27 cellular contexts compared by ENCODE assay signal in the genomic region with DNA sequence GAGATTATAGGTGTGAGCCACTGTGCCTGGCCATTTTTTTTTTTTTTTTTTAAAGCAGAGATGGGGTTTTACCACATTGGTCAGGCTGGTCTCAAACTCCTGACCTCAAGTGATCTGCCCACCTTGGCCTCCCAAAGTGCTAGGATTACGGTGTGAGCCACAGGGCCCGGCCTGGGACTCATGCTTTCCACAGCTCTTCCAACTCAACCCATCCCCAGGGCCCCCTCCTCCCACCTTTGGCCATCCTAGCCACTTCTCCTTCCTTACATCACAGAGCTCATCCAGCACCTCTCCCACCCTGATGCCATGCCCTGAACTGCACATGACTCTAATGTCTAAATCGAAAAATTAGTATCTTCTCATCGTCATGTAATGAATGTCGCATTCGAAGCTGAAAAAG. TPM values are rescaled to one million over a fixed set of nuclear protein-coding genes. Genes with fewer than 3 reads are reported as not detected.
A peak's percentile ranks its signal among the peaks of the same experiment; 100 is the strongest.
DNase-seq lines count a peak whose midpoint lies in the region; ATAC-seq, FAIRE-seq and TF ChIP-seq lines count a peak whose summit lies in the region.
"Had no signal": no experiment of that assay in that cellular context is flagged by ENCODE, and none has a peak within 500 bp of the region (broad histone marks: within the 10 kb centered on the region; RNA-seq: fewer than 3 reads in every experiment).

No MANE protein-coding gene starts in this region.

- peaks cover 7% of the 10 kb centered on the region for H3K4me1 ChIP-seq in upper lobe of right lung

- FAIRE-seq in GM12891 (lab: Jason Lieb, UNC), result no peak
- FAIRE-seq: GM19239 had no signal

- no peaks in the 10 kb centered on the region for H3K9me3 Mint-ChIP-seq in stimulated activated naive CD8-positive, alpha-beta T cell treated with anti-CD3 and anti-CD28 coated beads, Interleukin-15, Interleukin-2, amounts not matched to agents 100 ng/mL and 50 ng/mL, for 24 hours
- H3K9me3 Mint-ChIP-seq in stimulated activated naive CD8-positive, alpha-beta T cell treated with anti-CD3 and anti-CD28 coated beads, Interleukin-15, amount 100 ng/mL, for 72 hours, result no peaks in the 10 kb centered on the region
- H3K9me3 Mint-ChIP-seq in activated T-helper 1 cell treated with anti-CD3 and anti-CD28 coated beads, Interleukin-12 subunit alpha, Interleukin-12 subunit beta, Interleukin-2, Interleukin-4 antibody, amounts not matched to agents 30 ng/mL and 10 ng/mL and 1 ng/mL, durations not matched to agents 14 hours and 24 hours and 36 hours, result no peaks in the 10 kb centered on the region
- no peaks in the 10 kb centered on the region for H3K9me3 Mint-ChIP-seq in endothelial cell (ENCODE audit: unreplicated experiment)
- H3K9me3 Mint-ChIP-seq: GM23338, IgD-negative memory B cell had no signal

- H3K36me3 Mint-ChIP-seq in stimulated activated naive CD8-positive, alpha-beta T cell treated with anti-CD3 and anti-CD28 coated beads, Interleukin-15, Interleukin-2, amounts not matched to agents 100 ng/mL and 50 ng/mL, for 24 hours (ENCODE audit: low read depth), result peaks cover 42% of the 10 kb centered on the region
- H3K36me3 Mint-ChIP-seq in activated T-helper 1 cell treated with anti-CD3 and anti-CD28 coated beads, Interleukin-12 subunit alpha, Interleukin-12 subunit beta, Interleukin-2, Interleukin-4 antibody, amounts not matched to agents 30 ng/mL and 10 ng/mL and 1 ng/mL, durations not matched to agents 14 hours and 24 hours and 36 hours (ENCODE audit: low read depth), result peaks cover 18% of the 10 kb centered on the region
- H3K36me3 Mint-ChIP-seq in endothelial cell (ENCODE audit: low read depth, unreplicated experiment), result peaks cover 22% of the 10 kb centered on the region

- no peak overlapping the region for H3K27ac ChIP-seq in upper lobe of right lung
- H3K27ac ChIP-seq: BLaER1 treated with 17β-estradiol and CSF1 and Interleukin-3, amounts not matched to agents 10 nM and 100 nM had no signal

- ATAC-seq in stimulated activated naive CD8-positive, alpha-beta T cell treated with anti-CD3 and anti-CD28 coated beads, Interleukin-15, amount 100 ng/mL, for 72 hours, result no peak
- ATAC-seq in upper lobe of right lung (no peak), GM18907 (IDR thresholded peaks at IDR 0.05; ENCODE audit: unreplicated experiment) (no peak), HG02973 (IDR thresholded peaks at IDR 0.05; ENCODE audit: unreplicated experiment) (no peak)
- ATAC-seq: GM23338, PC-3 had no signal

- H3K4me3 ChIP-seq in upper lobe of right lung, result no peak overlapping the region
- H3K4me3 ChIP-seq: BLaER1 treated with 17β-estradiol and CSF1 and Interleukin-3, amounts not matched to agents 10 nM and 100 nM; GM23338; MG63 had no signal

- H3K27me3 ChIP-seq in upper lobe of right lung, result no peaks in the 10 kb centered on the region
- H3K27me3 ChIP-seq: BLaER1 treated with 17β-estradiol and CSF1 and Interleukin-3, amounts not matched to agents 10 nM and 100 nM; MG63 had no signal

- no peaks in the 10 kb centered on the region for H3K27me3 Mint-ChIP-seq in stimulated activated naive CD8-positive, alpha-beta T cell treated with anti-CD3 and anti-CD28 coated beads, Interleukin-15, Interleukin-2, amounts not matched to agents 100 ng/mL and 50 ng/mL, for 24 hours
- H3K27me3 Mint-ChIP-seq in stimulated activated naive CD8-positive, alpha-beta T cell treated with anti-CD3 and anti-CD28 coated beads, Interleukin-15, amount 100 ng/mL, for 72 hours, result no peaks in the 10 kb centered on the region
- H3K27me3 Mint-ChIP-seq in activated T-helper 1 cell treated with anti-CD3 and anti-CD28 coated beads, Interleukin-12 subunit alpha, Interleukin-12 subunit beta, Interleukin-2, Interleukin-4 antibody, amounts not matched to agents 30 ng/mL and 10 ng/mL and 1 ng/mL, durations not matched to agents 14 hours and 24 hours and 36 hours (ENCODE audit: insufficient read depth), result no peaks in the 10 kb centered on the region
- H3K27me3 Mint-ChIP-seq in endothelial cell (ENCODE audit: unreplicated experiment), result peaks cover 1% of the 10 kb centered on the region
- H3K27me3 Mint-ChIP-seq: IgD-negative memory B cell had no signal

- TF ChIP-seq POLR2A in GM12891 (IDR thresholded peaks at IDR 0.05; ENCODE audit: low read depth, low read length), result no peak

- H3K4me1 Mint-ChIP-seq in stimulated activated naive CD8-positive, alpha-beta T cell treated with anti-CD3 and anti-CD28 coated beads, Interleukin-15, Interleukin-2, amounts not matched to agents 100 ng/mL and 50 ng/mL, for 24 hours (ENCODE audit: low read depth), result peaks cover 12% of the 10 kb centered on the region
- H3K4me1 Mint-ChIP-seq in stimulated activated naive CD8-positive, alpha-beta T cell treated with anti-CD3 and anti-CD28 coated beads, Interleukin-15, amount 100 ng/mL, for 72 hours, result peaks cover 29% of the 10 kb centered on the region
- H3K4me1 Mint-ChIP-seq in activated T-helper 1 cell treated with anti-CD3 and anti-CD28 coated beads, Interleukin-12 subunit alpha, Interleukin-12 subunit beta, Interleukin-2, Interleukin-4 antibody, amounts not matched to agents 30 ng/mL and 10 ng/mL and 1 ng/mL, durations not matched to agents 14 hours and 24 hours and 36 hours (ENCODE audit: low read depth), result peaks cover 6% of the 10 kb centered on the region
- H3K4me1 Mint-ChIP-seq in endothelial cell (ENCODE audit: unreplicated experiment), result peaks cover 1% of the 10 kb centered on the region

- intact Hi-C loops in activated T-helper 1 cell treated with anti-CD3 and anti-CD28 coated beads, Interleukin-12 subunit alpha, Interleukin-12 subunit beta, Interleukin-2, Interleukin-4 antibody, amounts not matched to agents 30 ng/mL and 10 ng/mL and 1 ng/mL, durations not matched to agents 14 hours and 24 hours and 36 hours (cut with micrococcal nuclease), result no loop called here
- intact Hi-C loops in upper lobe of right lung (cut with DNase I), result loop anchor here (10.0 kb wide), 1 partner anchor 111 kb away; no protein-coding TSS in a partner anchor

- no peak for DNase-seq in stimulated activated naive CD8-positive, alpha-beta T cell treated with anti-CD3 and anti-CD28 coated beads, Interleukin-15, amount 100 ng/mL, for 72 hours
- no peak for DNase-seq in activated T-helper 1 cell treated with anti-CD3 and anti-CD28 coated beads, Interleukin-12 subunit alpha, Interleukin-12 subunit beta, Interleukin-2, Interleukin-4 antibody, amounts not matched to agents 30 ng/mL and 10 ng/mL and 1 ng/mL, durations not matched to agents 14 hours and 24 hours and 36 hours (ENCODE audit: low spot score)
- DNase-seq in endothelial cell (ENCODE audit: low spot score) (no peak), upper lobe of right lung (peak; percentile 19), GM12891 (ENCODE audit: insufficient read length, low spot score) (no peak)
- DNase-seq: COR-L47, DMS 273 treated with DMSO at 0.1 percent for 48 hours, GDM1, HCEC 1CT, Karpas-422, MG63, NCI-H1048, NCI-H1436 treated with DMSO at 0.1 percent for 48 hours, NCI-H2029 treated with DMSO at 0.1 percent for 48 hours, NCI-H2171, NCI-H526, PC-3, RPMI8226, SIG-M5 had no signal

- no peaks in the 10 kb centered on the region for H3K9me3 ChIP-seq in upper lobe of right lung
- H3K9me3 ChIP-seq: BLaER1 treated with 17β-estradiol and CSF1 and Interleukin-3, amounts not matched to agents 10 nM and 100 nM; MG63 had no signal

- H3K27ac Mint-ChIP-seq in stimulated activated naive CD8-positive, alpha-beta T cell treated with anti-CD3 and anti-CD28 coated beads, Interleukin-15, Interleukin-2, amounts not matched to agents 100 ng/mL and 50 ng/mL, for 24 hours, result peak overlapping the region; percentile 57
- H3K27ac Mint-ChIP-seq in stimulated activated naive CD8-positive, alpha-beta T cell treated with anti-CD3 and anti-CD28 coated beads, Interleukin-15, amount 100 ng/mL, for 72 hours, result peak overlapping the region in 1 of 2 donors; percentile 9
- peak overlapping the region; percentile 45 for H3K27ac Mint-ChIP-seq in activated T-helper 1 cell treated with anti-CD3 and anti-CD28 coated beads, Interleukin-12 subunit alpha, Interleukin-12 subunit beta, Interleukin-2, Interleukin-4 antibody, amounts not matched to agents 30 ng/mL and 10 ng/mL and 1 ng/mL, durations not matched to agents 14 hours and 24 hours and 36 hours
- H3K27ac Mint-ChIP-seq in endothelial cell (ENCODE audit: unreplicated experiment), result peak overlapping the region; percentile 65
- H3K27ac Mint-ChIP-seq: GM23338, IgD-negative memory B cell had no signal

- TF ChIP-seq CTCF in endothelial cell (IDR thresholded peaks at IDR 0.05; ENCODE audit: unreplicated experiment) (no peak), upper lobe of right lung (IDR thresholded peaks at IDR 0.05) (no peak)

- H3K4me3 Mint-ChIP-seq in stimulated activated naive CD8-positive, alpha-beta T cell treated with anti-CD3 and anti-CD28 coated beads, Interleukin-15, Interleukin-2, amounts not matched to agents 100 ng/mL and 50 ng/mL, for 24 hours, result no peak overlapping the region
- H3K4me3 Mint-ChIP-seq in stimulated activated naive CD8-positive, alpha-beta T cell treated with anti-CD3 and anti-CD28 coated beads, Interleukin-15, amount 100 ng/mL, for 72 hours, result no peak overlapping the region
- H3K4me3 Mint-ChIP-seq in activated T-helper 1 cell treated with anti-CD3 and anti-CD28 coated beads, Interleukin-12 subunit alpha, Interleukin-12 subunit beta, Interleukin-2, Interleukin-4 antibody, amounts not matched to agents 30 ng/mL and 10 ng/mL and 1 ng/mL, durations not matched to agents 14 hours and 24 hours and 36 hours, result no peak overlapping the region
- no peak overlapping the region for H3K4me3 Mint-ChIP-seq in endothelial cell (ENCODE audit: unreplicated experiment)
- H3K4me3 Mint-ChIP-seq: GM23338, IgD-negative memory B cell had no signal

- peaks cover 64% of the 10 kb centered on the region for H3K36me3 ChIP-seq in upper lobe of right lung

TF ChIP-seq in GM12891, 5 proteins besides CTCF, POLR2A, EP300 and RAD21:
- TF ChIP-seq PAX5 (IDR thresholded peaks at IDR 0.05; ENCODE audit: insufficient read depth, low read length, severe bottlenecking) (no peak), TAF1 (IDR thresholded peaks at IDR 0.05; ENCODE audit: low read depth, low read length) (no peak), POLR2AphosphoS5 (IDR thresholded peaks at IDR 0.05; ENCODE audit: low read depth, low read length) (no peak), POU2F2 (IDR thresholded peaks at IDR 0.05; ENCODE audit: low read depth, low read length) (no peak), SPI1 (IDR thresholded peaks at IDR 0.05; ENCODE audit: low read depth, low read length) (no peak)

RNA-seq across cellular contexts. Expression of gene TDRD9, which starts 12.6 kb away (rescaled TPM):
- not detected in 2 replicates for total RNA-seq in activated T-helper 1 cell treated with anti-CD3 and anti-CD28 coated beads, Interleukin-12 subunit alpha, Interleukin-12 subunit beta, Interleukin-2, Interleukin-4 antibody, amounts not matched to agents 30 ng/mL and 10 ng/mL and 1 ng/mL, durations not matched to agents 14 hours and 24 hours and 36 hours
- total RNA-seq in endothelial cell (ENCODE audit: unreplicated experiment) (not detected), upper lobe of right lung (6.2 TPM)
- not detected for polyA plus RNA-seq in GM12891 (2012; ENCODE audit: low read depth, missing spikeins)
- total RNA-seq: Daoy, GM23338 had no signal

RNA-seq across cellular contexts. Expression of gene RD3L, which starts 26.7 kb away (rescaled TPM):
- not detected in 2 replicates for total RNA-seq in activated T-helper 1 cell treated with anti-CD3 and anti-CD28 coated beads, Interleukin-12 subunit alpha, Interleukin-12 subunit beta, Interleukin-2, Interleukin-4 antibody, amounts not matched to agents 30 ng/mL and 10 ng/mL and 1 ng/mL, durations not matched to agents 14 hours and 24 hours and 36 hours
- total RNA-seq in endothelial cell (ENCODE audit: unreplicated experiment) (not detected), upper lobe of right lung (not detected)
- polyA plus RNA-seq in GM12891 (2012; ENCODE audit: low read depth, missing spikeins), result not detected
- total RNA-seq: Daoy, GM23338, PC-3 had no signal
- polyA plus RNA-seq: GM23338, IgD-negative memory B cell had no signal
